1 cellular context compared by ENCODE assay signal in the genomic region with DNA sequence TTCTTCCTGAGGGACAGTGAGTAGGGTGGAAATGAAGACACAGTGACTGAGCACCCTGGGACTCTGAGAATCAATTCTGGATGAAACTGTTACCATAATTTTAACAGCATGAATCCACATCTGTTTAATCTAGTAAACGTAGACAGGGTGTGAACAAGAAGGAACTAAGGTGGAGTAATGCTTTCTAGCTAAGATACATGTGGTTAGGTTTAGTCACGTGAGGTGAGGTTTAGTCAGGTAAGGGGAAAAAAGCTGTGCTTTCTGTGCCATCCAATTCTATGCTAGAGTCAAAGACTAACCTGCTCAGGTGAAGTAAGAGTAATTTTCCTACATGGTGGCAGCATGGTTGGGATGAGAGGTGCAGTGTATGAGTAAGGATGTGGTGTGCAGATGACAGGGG.
TF ChIP-seq lines count a peak whose summit lies in the region.

No MANE protein-coding gene starts in this region.

TF ChIP-seq in IMR-90, 13 proteins besides CTCF, POLR2A, EP300 and RAD21:
- no peak for TF ChIP-seq RCOR1 (IDR thresholded peaks at IDR 0.05; ENCODE audit: insufficient replicate concordance, low read length)
- no peak for TF ChIP-seq FOS (IDR thresholded peaks at IDR 0.05; ENCODE audit: low read depth, low read length)
- TF ChIP-seq MAFK (IDR thresholded peaks at IDR 0.05; ENCODE audit: low read depth, low read length): no peak
- TF ChIP-seq SMC3 (IDR thresholded peaks at IDR 0.05; ENCODE audit: low read depth, low read length): no peak
- no peak for TF ChIP-seq CHD1 (IDR thresholded peaks at IDR 0.05; ENCODE audit: low read depth, low read length)
- no peak for TF ChIP-seq RFX5 (IDR thresholded peaks at IDR 0.05; ENCODE audit: low read depth, low read length)
- no peak for TF ChIP-seq BHLHE40 (IDR thresholded peaks at IDR 0.05; ENCODE audit: low read depth, low read length)
- TF ChIP-seq, protein P1, sequence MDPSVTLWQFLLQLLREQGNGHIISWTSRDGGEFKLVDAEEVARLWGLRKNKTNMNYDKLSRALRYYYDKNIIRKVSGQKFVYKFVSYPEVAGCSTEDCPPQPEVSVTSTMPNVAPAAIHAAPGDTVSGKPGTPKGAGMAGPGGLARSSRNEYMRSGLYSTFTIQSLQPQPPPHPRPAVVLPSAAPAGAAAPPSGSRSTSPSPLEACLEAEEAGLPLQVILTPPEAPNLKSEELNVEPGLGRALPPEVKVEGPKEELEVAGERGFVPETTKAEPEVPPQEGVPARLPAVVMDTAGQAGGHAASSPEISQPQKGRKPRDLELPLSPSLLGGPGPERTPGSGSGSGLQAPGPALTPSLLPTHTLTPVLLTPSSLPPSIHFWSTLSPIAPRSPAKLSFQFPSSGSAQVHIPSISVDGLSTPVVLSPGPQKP (IDR thresholded peaks at IDR 0.05; ENCODE audit: borderline replicate concordance, low read depth, low read length): no peak
- TF ChIP-seq MXI1 (IDR thresholded peaks at IDR 0.05; ENCODE audit: borderline replicate concordance, low read depth, low read length): no peak
- TF ChIP-seq MAZ (IDR thresholded peaks at IDR 0.05; ENCODE audit: borderline replicate concordance, low read depth, low read length): no peak
